In the genomic region with DNA sequence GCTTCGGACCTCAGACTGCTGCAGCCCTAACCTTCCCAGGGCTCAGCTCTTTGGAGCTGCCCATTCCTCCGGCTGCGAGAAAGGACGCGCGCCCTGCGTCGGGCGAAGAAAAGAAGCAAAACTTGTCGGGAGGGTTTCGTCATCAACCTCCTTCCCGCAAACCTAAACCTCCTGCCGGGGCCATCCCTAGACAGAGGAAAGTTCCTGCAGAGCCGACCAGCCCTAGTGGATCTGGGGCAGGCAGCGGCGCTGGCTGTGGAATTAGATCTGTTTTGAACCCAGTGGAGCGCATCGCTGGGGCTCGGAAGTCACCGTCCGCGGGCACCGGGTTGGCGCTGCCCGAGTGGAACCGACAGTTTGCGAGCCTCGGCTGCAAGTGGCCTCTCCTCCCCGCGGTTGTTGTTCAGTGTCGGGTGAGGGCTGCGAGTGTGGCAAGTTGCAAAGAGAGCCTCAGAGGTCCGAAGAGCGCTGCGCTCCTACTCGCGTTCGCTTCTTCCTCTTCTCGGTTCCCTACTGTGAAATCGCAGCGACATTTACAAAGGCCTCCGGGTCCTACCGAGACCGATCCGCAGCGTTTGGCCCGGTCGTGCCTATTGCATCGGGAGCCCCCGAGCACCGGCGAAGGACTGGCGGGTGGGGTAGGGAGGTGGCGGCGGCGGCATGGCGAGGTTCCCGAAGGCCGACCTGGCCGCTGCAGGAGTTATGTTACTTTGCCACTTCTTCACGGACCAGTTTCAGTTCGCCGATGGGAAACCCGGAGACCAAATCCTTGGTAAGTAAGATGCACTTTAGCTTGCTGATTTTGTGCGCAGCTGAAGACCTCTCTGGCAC, we compare ENCODE assay signal across 8 cellular contexts. TPM values are rescaled to one million over a fixed set of nuclear protein-coding genes. Genes with fewer than 3 reads are reported as not detected.
A peak's percentile ranks its signal among the peaks of the same experiment; 100 is the strongest.
DNase-seq lines count a peak whose midpoint lies in the region; ATAC-seq and TF ChIP-seq lines count a peak whose summit lies in the region.

A gene (plus strand): TSS at position 13 of the 831 bp plus-strand sequence.

- DNase-seq in CD14-positive monocyte (ENCODE audit: low spot score) = peak; percentile 76
- DNase-seq in NOMO-1 treated with DMSO at 0.1 percent for 48 hours (lab: John Stamatoyannopoulos, UW; ENCODE audit: unreplicated experiment) = peak; percentile 83
- peak; percentile 73 for DNase-seq in choroid plexus epithelial cell (ENCODE audit: low read depth)
- peak; percentile 46 for DNase-seq in stimulated activated naive B cell treated with anti-CD40 and anti-IgM and Interleukin-4, amounts not matched to agents 10 μg/mL and 1 μg/mL and 100 μg/mL, for 72 hours
- DNase-seq in activated CD4-positive, alpha-beta memory T cell treated with anti-CD3 and anti-CD28 coated beads for 36 hours = no peak

- POLR2A ChIA-PET in activated CD4-positive, alpha-beta memory T cell treated with anti-CD3 and anti-CD28 coated beads for 36 hours (lab: Charles Lee) = no interaction called here

- peak within 1 kb of the TSS; percentile 99 for H3K4me3 Mint-ChIP-seq in CD14-positive monocyte
- peak within 1 kb of the TSS; percentile 81 to 85 for H3K4me3 Mint-ChIP-seq in stimulated activated naive B cell treated with anti-CD40 and anti-IgM and Interleukin-4, amounts not matched to agents 10 μg/mL and 1 μg/mL and 100 μg/mL, for 72 hours
- H3K4me3 Mint-ChIP-seq in activated CD4-positive, alpha-beta memory T cell treated with anti-CD3 and anti-CD28 coated beads for 36 hours = no peak within 1 kb of the TSS

- H3K4me3 ChIP-seq in choroid plexus epithelial cell (ENCODE audit: low read depth, low read length) = peak within 1 kb of the TSS; percentile 80

- H3K36me3 Mint-ChIP-seq in CD14-positive monocyte = peaks cover 11 to 16% of the 10 kb centered on the region in 2 donors
- no peaks in the 10 kb centered on the region for H3K36me3 Mint-ChIP-seq in stimulated activated naive B cell treated with anti-CD40 and anti-IgM and Interleukin-4, amounts not matched to agents 10 μg/mL and 1 μg/mL and 100 μg/mL, for 72 hours
- peaks cover 2% of the 10 kb centered on the region for H3K36me3 Mint-ChIP-seq in activated CD4-positive, alpha-beta memory T cell treated with anti-CD3 and anti-CD28 coated beads for 36 hours

- CTCF ChIA-PET in activated CD4-positive, alpha-beta memory T cell treated with anti-CD3 and anti-CD28 coated beads for 36 hours (lab: Charles Lee) = no interaction called here

- TF ChIP-seq CTCF in CD14-positive monocyte (IDR thresholded peaks at IDR 0.05) = no peak
- no peak for TF ChIP-seq CTCF in choroid plexus epithelial cell (conservative IDR thresholded peaks at IDR 0.05; ENCODE audit: low read depth, low read length)

- peaks cover 8 to 10% (median 8%) of the 10 kb centered on the region in 3 donors for H3K27me3 Mint-ChIP-seq in CD14-positive monocyte (ENCODE audit: low read depth in 3 of 3)
- H3K27me3 Mint-ChIP-seq in stimulated activated naive B cell treated with anti-CD40 and anti-IgM and Interleukin-4, amounts not matched to agents 10 μg/mL and 1 μg/mL and 100 μg/mL, for 72 hours = peaks cover 38 to 54% of the 10 kb centered on the region in 2 donors
- H3K27me3 Mint-ChIP-seq in activated CD4-positive, alpha-beta memory T cell treated with anti-CD3 and anti-CD28 coated beads for 36 hours = peaks cover 30% of the 10 kb centered on the region

- ATAC-seq in GM21619 (IDR thresholded peaks at IDR 0.05; ENCODE audit: unreplicated experiment) = peak; percentile 36
- ATAC-seq in stimulated activated naive B cell treated with anti-CD40 and anti-IgM and Interleukin-4, amounts not matched to agents 10 μg/mL and 1 μg/mL and 100 μg/mL, for 72 hours (replicated peaks) = peak; percentile 88 to 89
- no peak for ATAC-seq in GM18519 (IDR thresholded peaks at IDR 0.05; ENCODE audit: low FRiP score, unreplicated experiment)

- peak within 1 kb of the TSS; percentile 92 to 98 (median 96) for H3K27ac Mint-ChIP-seq in CD14-positive monocyte
- H3K27ac Mint-ChIP-seq in stimulated activated naive B cell treated with anti-CD40 and anti-IgM and Interleukin-4, amounts not matched to agents 10 μg/mL and 1 μg/mL and 100 μg/mL, for 72 hours = peak within 1 kb of the TSS; percentile 59
- H3K27ac Mint-ChIP-seq in activated CD4-positive, alpha-beta memory T cell treated with anti-CD3 and anti-CD28 coated beads for 36 hours = no peak within 1 kb of the TSS

- intact Hi-C loops in CD14-positive monocyte (cut with micrococcal nuclease) = loop anchor here in 1 of 2 donors (5.0 kb wide), 2 partner anchors 39 to 186 kb away; no protein-coding TSS in a partner anchor
- intact Hi-C loops in activated CD4-positive, alpha-beta memory T cell treated with anti-CD3 and anti-CD28 coated beads for 36 hours (cut with micrococcal nuclease) = no loop called here

- H3K27ac ChIP-seq in layer of hippocampus (ENCODE audit: low read depth, low read length) = peak within 1 kb of the TSS; percentile 92

- H3K9me3 Mint-ChIP-seq in CD14-positive monocyte = no peaks in the 10 kb centered on the region
- no peaks in the 10 kb centered on the region for H3K9me3 Mint-ChIP-seq in stimulated activated naive B cell treated with anti-CD40 and anti-IgM and Interleukin-4, amounts not matched to agents 10 μg/mL and 1 μg/mL and 100 μg/mL, for 72 hours
- no peaks in the 10 kb centered on the region for H3K9me3 Mint-ChIP-seq in activated CD4-positive, alpha-beta memory T cell treated with anti-CD3 and anti-CD28 coated beads for 36 hours

- peaks cover 37% of the 10 kb centered on the region for H3K4me1 Mint-ChIP-seq in CD14-positive monocyte
- H3K4me1 Mint-ChIP-seq in stimulated activated naive B cell treated with anti-CD40 and anti-IgM and Interleukin-4, amounts not matched to agents 10 μg/mL and 1 μg/mL and 100 μg/mL, for 72 hours = peaks cover 11 to 27% of the 10 kb centered on the region in 2 donors
- peaks cover 5% of the 10 kb centered on the region for H3K4me1 Mint-ChIP-seq in activated CD4-positive, alpha-beta memory T cell treated with anti-CD3 and anti-CD28 coated beads for 36 hours (ENCODE audit: low read depth)

- H3K27me3 ChIP-seq in layer of hippocampus (ENCODE audit: control insufficient read depth, insufficient read depth, low read length) = no peaks in the 10 kb centered on the region

RNA-seq across cellular contexts. Expression of the gene that starts here (rescaled TPM):
- 100 to 1,000 TPM in 1 of 2 donors, 10 to 100 TPM in 1; 93.6 to 128 TPM for polyA plus RNA-seq in CD14-positive monocyte
- not detected for total RNA-seq in activated CD4-positive, alpha-beta memory T cell treated with anti-CD3 and anti-CD28 coated beads for 36 hours
